1 cellular context compared by ENCODE assay signal in the genomic region with DNA sequence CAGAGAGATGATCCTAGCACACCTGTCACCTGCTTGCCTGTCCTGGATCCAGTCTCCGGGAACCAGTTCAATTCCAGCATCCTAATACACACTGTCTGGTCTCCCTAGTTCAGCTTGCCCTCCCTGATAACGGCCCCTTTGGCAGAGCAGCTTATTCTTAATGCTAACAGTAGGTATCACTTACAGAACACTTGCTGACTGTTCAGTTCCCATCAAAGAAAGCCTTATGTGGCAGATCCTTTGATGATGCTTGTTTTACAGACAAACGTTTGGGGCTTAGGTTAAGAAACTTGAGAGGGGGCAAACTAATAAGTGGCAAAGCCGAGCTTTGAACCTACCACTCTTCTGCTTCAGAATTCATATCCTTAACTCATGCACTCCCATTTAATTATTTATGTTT.
TF ChIP-seq lines count a peak whose summit lies in the region.

No MANE protein-coding gene starts in this region.

TF ChIP-seq in GM12878, 131 proteins besides CTCF, POLR2A, EP300 and RAD21:
- TF ChIP-seq CHD1 (IDR thresholded peaks at IDR 0.05; ENCODE audit: low read depth, low read length) (no peak), NR2C2 (IDR thresholded peaks at IDR 0.05; ENCODE audit: borderline replicate concordance, control insufficient read depth, insufficient read length, low read depth) (no peak), SMC3 (IDR thresholded peaks at IDR 0.05; ENCODE audit: borderline replicate concordance, low read length) (no peak), SKIL (IDR thresholded peaks at IDR 0.05; ENCODE audit: low read depth, poor library complexity, severe bottlenecking) (no peak), HSF1 (IDR thresholded peaks at IDR 0.05; ENCODE audit: low read depth, low read length) (no peak), ZZZ3 (IDR thresholded peaks at IDR 0.05; ENCODE audit: control insufficient read depth, insufficient read length, low read depth) (no peak), NFYA (IDR thresholded peaks at IDR 0.05; ENCODE audit: borderline replicate concordance, low read depth, low read length) (no peak), ZNF217 (IDR thresholded peaks at IDR 0.05) (no peak)
